In the genomic region with DNA sequence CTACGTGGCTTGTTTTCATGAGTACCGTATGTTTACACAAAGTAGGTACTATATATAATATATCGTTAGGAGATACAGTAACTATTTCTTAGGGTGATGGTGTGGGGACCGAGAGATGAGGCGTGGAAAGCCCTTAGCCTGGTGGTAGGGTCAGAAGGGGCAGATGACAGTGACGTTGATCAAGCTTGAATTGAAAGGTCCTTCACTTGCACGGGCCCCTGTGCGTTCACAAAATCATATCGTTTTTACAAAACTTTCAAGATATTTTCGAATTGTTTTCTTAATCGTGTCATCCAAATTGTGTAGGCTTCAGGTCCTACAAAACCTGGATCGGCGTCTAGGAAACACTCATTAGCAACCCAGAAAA, we compare ENCODE assay signal across 8 cellular contexts. TPM values are rescaled to one million over a fixed set of nuclear protein-coding genes. Genes with fewer than 3 reads are reported as not detected.
DNase-seq lines count a peak whose midpoint lies in the region; ATAC-seq and TF ChIP-seq lines count a peak whose summit lies in the region.

No MANE protein-coding gene starts in this region.

- H3K27ac ChIP-seq in A673 (ENCODE audit: low read depth, low read length, poor library complexity, severe bottlenecking) = peak overlapping the region; percentile 82

- BruUV-seq in A673 (replicated peaks; lab: Mats Ljungman, UMichigan) = no TSS peak

- CTCF ChIA-PET in A673 (lab: Charles Lee) = no interaction called here

- H3K9me3 ChIP-seq in A673 (ENCODE audit: low read depth, low read length, poor library complexity, severe bottlenecking) (no peaks in the 10 kb centered on the region), mononuclear cell (ENCODE audit: low read depth, low read length) (no peaks in the 10 kb centered on the region)

- ATAC-seq in GM21529 (IDR thresholded peaks at IDR 0.05; ENCODE audit: unreplicated experiment) (no peak), HG02870 (IDR thresholded peaks at IDR 0.05; ENCODE audit: unreplicated experiment) (no peak), HG02840 (IDR thresholded peaks at IDR 0.05; ENCODE audit: low FRiP score, unreplicated experiment) (no peak)

- intact Hi-C loops in A673 (cut with micrococcal nuclease; ENCODE audit: unreplicated experiment) = loop anchor here (5.0 to 10.0 kb wide), 2 partner anchors 117 to 370 kb away; partner anchors contain the start of gene VCPKMT

- peak overlapping the region; percentile 78 for H3K4me3 ChIP-seq in A673 (ENCODE audit: low read depth, low read length, poor library complexity, severe bottlenecking)
- H3K4me3 ChIP-seq in Jurkat, Clone E6-1 (ENCODE audit: low read length) = peak overlapping the region; percentile 79
- H3K4me3 ChIP-seq in mononuclear cell (ENCODE audit: low read length) = peak overlapping the region; percentile 94

- DNase-seq in A673 (ENCODE audit: low spot score) (no peak), cerebellar cortex (ENCODE audit: low spot score) (peak; percentile 28), NOMO-1 (lab: John Stamatoyannopoulos, UW; ENCODE audit: unreplicated experiment in 2 of 2) (no peak)
- no peak for DNase-seq in Jurkat, Clone E6-1 (ENCODE audit: low read depth, low spot score)

- POLR2A ChIA-PET in A673 (lab: Charles Lee; ENCODE audit: low non-redundant PET) = interaction anchor here (0.6 kb wide), 1 partner anchor 424 kb away, joined by 11 read pairs; no protein-coding TSS in a partner anchor

- peaks cover 7% of the 10 kb centered on the region for H3K4me1 ChIP-seq in A673 (ENCODE audit: insufficient read depth, low read length, poor library complexity, severe bottlenecking)
- H3K4me1 ChIP-seq in mononuclear cell (ENCODE audit: insufficient read depth, low read length) = peaks cover 41% of the 10 kb centered on the region

- H3K27me3 ChIP-seq in A673 (replicated peaks; ENCODE audit: insufficient read depth, low read depth, low read length, poor library complexity) = no peaks in the 10 kb centered on the region
- H3K27me3 ChIP-seq in mononuclear cell (ENCODE audit: insufficient read depth, low read length) = no peaks in the 10 kb centered on the region

- no peak for TF ChIP-seq CTCF in A673 (conservative IDR thresholded peaks at IDR 0.05; ENCODE audit: low read depth, low read length)

- H3K36me3 ChIP-seq in A673 (ENCODE audit: insufficient read depth, low read length, poor library complexity, severe bottlenecking) = no peaks in the 10 kb centered on the region

RNA-seq across cellular contexts. Expression of gene SOS2, which starts 0.9 kb away (rescaled TPM):
- total RNA-seq in A673 (2021) (20.3 and 22.9 TPM in 2 replicates), mononuclear cell (70.8 TPM)
- 10.2 TPM for polyA plus RNA-seq in Jurkat, Clone E6-1 (2012; ENCODE audit: insufficient read depth, insufficient read length)
